Comparison of ENCODE assay signal across 10 cellular contexts in genomic region chr1:159448181-159448580, GRCh38. TPM values are rescaled to one million over a fixed set of nuclear protein-coding genes. Genes with fewer than 3 reads are reported as not detected.
"Had no signal": no experiment of that assay in that cellular context is flagged by ENCODE, and none has a peak within 500 bp of the region (broad histone marks: within the 10 kb centered on the region; RNA-seq: fewer than 3 reads in every experiment).

No MANE protein-coding gene starts in this region.

- H3K4me3 ChIP-seq: K562 had no signal

- FAIRE-seq: HepG2, HTR-8/SVneo, K562 had no signal

- DNase-seq: IMR-90, KBM-7, KG1 had no signal

- H3K27ac ChIP-seq: HL-60 had no signal

RNA-seq across cellular contexts. Expression of gene OR10J1, which starts 8.7 kb away (rescaled TPM):
- total RNA-seq: HepG2, HT-29, HT1080, IMR-90, K562 had no signal
- polyA plus RNA-seq: HepG2, IgD-negative memory B cell, IMR-90, K562 had no signal

RNA-seq across cellular contexts. Expression of gene OR10J4, which starts 16.2 kb away (rescaled TPM):
- total RNA-seq: HepG2, HT-29, HT1080, IMR-90, K562 had no signal
- polyA plus RNA-seq: HepG2, IgD-negative memory B cell, IMR-90, K562 had no signal
